Comparison of ENCODE assay signal across 8 cellular contexts in genomic region chr5:66144074-66144798, GRCh38. TPM values are rescaled to one million over a fixed set of nuclear protein-coding genes. Genes with fewer than 3 reads are reported as not detected.
DNase-seq lines count a peak whose midpoint lies in the region; ATAC-seq, FAIRE-seq and TF ChIP-seq lines count a peak whose summit lies in the region.

SREK1 (plus strand) TSS chr5:66144300; CDS start chr5:66144377, 77 bp downstream.

- H3K27me3 ChIP-seq in trophoblast cell (ENCODE audit: insufficient read depth, low read length) (no peaks in the 10 kb centered on the region), tibial nerve (no peaks in the 10 kb centered on the region)

- H3K9me3 Mint-ChIP-seq in T-cell, result no peaks in the 10 kb centered on the region

- H2AFZ ChIP-seq in trophoblast cell (ENCODE audit: insufficient read depth, low read length, poor library complexity), result peak within 1 kb of the TSS; percentile 83

- peaks cover 2 to 3% of the 10 kb centered on the region in 2 experiments for H3K4me1 ChIP-seq in trophoblast cell (ENCODE audit: control insufficient read depth in 1 of 2, insufficient read depth in 2 of 2, low read length in 2 of 2)
- H3K4me1 ChIP-seq in tibial nerve, result peaks cover 0 to 44% (median 22%) of the 10 kb centered on the region in 4 donors

- H4K12ac ChIP-seq in trophoblast cell (ENCODE audit: low read depth, low read length), result peak within 1 kb of the TSS; percentile 97

- peaks cover 7% of the 10 kb centered on the region for H3K79me2 ChIP-seq in trophoblast cell (ENCODE audit: control insufficient read depth, insufficient read depth, low read length, poor library complexity)

- CTCF ChIA-PET in T-cell (lab: Charles Lee), result interaction anchor here in 1 of 2 donors (0.6 kb wide), 1 partner anchor 230 kb away, joined by 3 read pairs; no protein-coding TSS in a partner anchor

- H3K9me3 ChIP-seq in trophoblast cell (ENCODE audit: insufficient read depth, low read depth, low read length) (no peaks in the 10 kb centered on the region), tibial nerve (no peaks in the 10 kb centered on the region)

- peaks cover 11% of the 10 kb centered on the region for H3K79me1 ChIP-seq in trophoblast cell (ENCODE audit: low read length)

- H3K18ac ChIP-seq in trophoblast cell (ENCODE audit: low read length), result peak within 1 kb of the TSS; percentile 95

- H3K27ac ChIP-seq in adipose tissue (ENCODE audit: low read depth, low read length), result peak within 1 kb of the TSS; percentile 98
- H3K27ac ChIP-seq in trophoblast cell (ENCODE audit: low read depth, low read length), result peak within 1 kb of the TSS; percentile 100
- H3K27ac ChIP-seq in tibial nerve, result peak within 1 kb of the TSS; percentile 98 to 100 (median 98)

- TF ChIP-seq POLR2A in GM12892 (IDR thresholded peaks at IDR 0.05; ENCODE audit: low read depth, low read length) (peak; percentile 87), tibial nerve (IDR thresholded peaks at IDR 0.05) (peak; percentile 71 to 83)

- ATAC-seq in HG02840 (IDR thresholded peaks at IDR 0.05; ENCODE audit: low FRiP score, unreplicated experiment), result peak; percentile 92
- peak; percentile 88 to 91 (median 88) for ATAC-seq in T-cell (replicated peaks in 1 of 4)

- peak within 1 kb of the TSS; percentile 95 for H3K4me3 ChIP-seq in trophoblast cell (ENCODE audit: low read depth, low read length)
- peak within 1 kb of the TSS; percentile 54 to 91 (median 84) for H3K4me3 ChIP-seq in tibial nerve

- peak within 1 kb of the TSS; percentile 98 for H3K9ac ChIP-seq in trophoblast cell (ENCODE audit: low read length)

- POLR2A ChIA-PET in T-cell (lab: Charles Lee), result interaction anchor here (0.6 to 1.0 kb wide), 7 partner anchors 12 to 1257 kb away, joined by 3 to 6 read pairs (median 4); no protein-coding TSS in a partner anchor

- peak; percentile 81 for DNase-seq in GM12892 (ENCODE audit: insufficient read length)
- DNase-seq in NCI-H1436 (lab: John Stamatoyannopoulos, UW), result peak; percentile 84
- peak; percentile 75 to 89 (median 83) for DNase-seq in T-cell
- peak; percentile 95 for DNase-seq in cardiac septum (ENCODE audit: low spot score)
- peak; percentile 90 to 94 for DNase-seq in trophoblast cell
- peak; percentile 86 to 90 for DNase-seq in tibial nerve (ENCODE audit: low spot score in 2 of 2)

- H3K4me3 Mint-ChIP-seq in T-cell, result peak within 1 kb of the TSS; percentile 98 to 99 (median 99)

- H3K36me3 Mint-ChIP-seq in T-cell, result no peaks in the 10 kb centered on the region

- no peak within 1 kb of the TSS for H3K23ac ChIP-seq in trophoblast cell (ENCODE audit: low read length)

- H2BK5ac ChIP-seq in trophoblast cell (ENCODE audit: low read depth, low read length, poor library complexity), result peak within 1 kb of the TSS; percentile 92

- 0% methylated on average over 83 of the region's 83 CpGs for WGBS in adipose tissue, 3 donors
- WGBS in trophoblast cell (ENCODE audit: extremely low coverage, insufficient coverage, insufficient read length), result no CpG with 5 or more reads among the region's 83 CpGs
- 1% methylated on average over 43 to 81 of the region's 83 CpGs for WGBS in tibial nerve, 2 donors

- no peak for TF ChIP-seq CTCF in tibial nerve (IDR thresholded peaks at IDR 0.05)

- H3K4ac ChIP-seq in trophoblast cell (ENCODE audit: low read depth, low read length), result peak within 1 kb of the TSS; percentile 68

- peak within 1 kb of the TSS; percentile 67 for H3K4me2 ChIP-seq in trophoblast cell (ENCODE audit: low read length)

- no peak within 1 kb of the TSS for H2AK5ac ChIP-seq in trophoblast cell (ENCODE audit: low read length)

- H4K91ac ChIP-seq in trophoblast cell (ENCODE audit: low read depth, low read length), result peak within 1 kb of the TSS; percentile 91

- H3K36me3 ChIP-seq in trophoblast cell (ENCODE audit: control insufficient read depth in 1 of 2, insufficient read depth in 2 of 2, low read length in 2 of 2), result no peaks in the 10 kb centered on the region
- H3K36me3 ChIP-seq in tibial nerve, result no peaks in the 10 kb centered on the region

- H3K27me3 Mint-ChIP-seq in T-cell, result no peaks in the 10 kb centered on the region

- peak; percentile 55 to 93 for TF ChIP-seq EP300 in tibial nerve (IDR thresholded peaks at IDR 0.05)

- peak; percentile 87 for FAIRE-seq in GM12892 (lab: Jason Lieb, UNC)

- peak within 1 kb of the TSS; percentile 73 for H2BK120ac ChIP-seq in trophoblast cell (ENCODE audit: insufficient read depth, low read length, poor library complexity)

- H3K27ac Mint-ChIP-seq in T-cell, result peak within 1 kb of the TSS; percentile 100

- H2BK12ac ChIP-seq in trophoblast cell (ENCODE audit: low read length), result no peak within 1 kb of the TSS

- peak within 1 kb of the TSS; percentile 98 for H4K8ac ChIP-seq in trophoblast cell (ENCODE audit: low read depth, low read length)

- H3K4me1 Mint-ChIP-seq in T-cell, result peaks cover 44 to 59% (median 49%) of the 10 kb centered on the region in 3 donors

- H3K14ac ChIP-seq in trophoblast cell (ENCODE audit: low read length), result peak within 1 kb of the TSS; percentile 94

- intact Hi-C loops in cardiac septum (cut with DNase I), result loop anchor here (1.0 to 10.0 kb wide), 2 partner anchors 218 to 419 kb away; partner anchors contain the start of genes ERBIN, NLN and SGTB

RNA-seq across cellular contexts. Expression of gene SREK1, which starts in this region (rescaled TPM):
- 60.0 TPM for polyA plus RNA-seq in GM12892 (2012; ENCODE audit: missing spikeins)
- total RNA-seq in T-cell (100 to 1,000 TPM in 2 of 5 donors, 10 to 100 TPM in 3; 60.2 to 145 (median 67.1) TPM), cardiac septum (50.7 TPM), tibial nerve (100 to 1,000 TPM in 3 of 4 donors, 10 to 100 TPM in 1; 63.0 to 118 (median 102) TPM)
- 10 to 100 TPM; 12.6 to 20.6 (median 18.8) TPM for polyA plus RNA-seq in adipose tissue
- 48.9 and 51.4 TPM in 2 replicates for polyA plus RNA-seq in trophoblast cell (2013)

Comparison
In these comparisons a context has a peak if more than half of its experiments do, and no peak if none do; other contexts are left out.
1. Peak in every context shown above with its lines: DNase-seq, ATAC-seq, H3K4me3 ChIP-seq and H3K27ac ChIP-seq.